ENCODE assay signal across 20 cellular contexts in the genomic region with DNA sequence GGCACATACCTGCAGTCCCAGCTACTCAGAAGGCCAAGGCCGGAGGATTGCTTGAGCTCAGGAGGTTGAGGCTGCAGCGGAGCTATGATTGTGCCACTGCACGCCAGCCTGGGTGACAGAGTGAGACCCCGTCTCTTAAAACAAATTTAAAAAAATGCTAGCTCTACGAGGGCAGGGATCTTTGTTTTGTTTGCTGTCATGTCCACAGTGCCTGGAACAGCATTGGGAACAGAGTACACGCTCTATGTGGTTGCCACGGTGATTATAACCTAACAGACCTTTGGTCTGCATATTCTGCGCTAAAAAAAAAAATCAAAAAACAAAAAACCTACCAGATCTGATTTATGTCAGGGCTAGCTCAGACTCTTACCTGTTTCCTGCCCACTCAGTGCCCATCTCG. TPM values are rescaled to one million over a fixed set of nuclear protein-coding genes. Genes with fewer than 3 reads are reported as not detected.
DNase-seq lines count a peak whose midpoint lies in the region; ATAC-seq, FAIRE-seq and TF ChIP-seq lines count a peak whose summit lies in the region.
"Had no signal": no experiment of that assay in that cellular context is flagged by ENCODE, and none has a peak within 500 bp of the region (broad histone marks: within the 10 kb centered on the region; RNA-seq: fewer than 3 reads in every experiment).

No MANE protein-coding gene starts in this region.

- H2BK5ac ChIP-seq in H1 (ENCODE audit: low read depth, low read length) = no peak overlapping the region

- no peak overlapping the region for H2BK15ac ChIP-seq in H1 (ENCODE audit: low read length)

- no peak overlapping the region for H4K91ac ChIP-seq in H1 (replicated peaks; ENCODE audit: insufficient read length, low read length)

- DNase-seq in CD4-positive, CD25-positive, alpha-beta regulatory T cell = no peak
- no peak for DNase-seq in CD4-positive, alpha-beta memory T cell
- DNase-seq in H1 (ENCODE audit: low read depth in 1 of 2, low spot score in 2 of 2) (no peak), neural crest cell (ENCODE audit: low read depth, low spot score) (no peak), NCI-H2029 (lab: John Stamatoyannopoulos, UW) (no peak), A172 (ENCODE audit: low spot score) (no peak), uterus (no peak)
- DNase-seq: AML-193, DMS153, DMS79, GDM1 had no signal

- TF ChIP-seq RAD21 in H1 (IDR thresholded peaks at IDR 0.05 in 1 of 2, conservative IDR thresholded peaks at IDR 0.05 in 1 of 2; ENCODE audit: low read depth in 2 of 2, low read length in 2 of 2) = no peak

- peaks cover 0 to 3% (median 0%) of the 10 kb centered on the region in 7 donors for H3K9me3 Mint-ChIP-seq in CD4-positive, CD25-positive, alpha-beta regulatory T cell
- peaks cover 0 to 2% (median 0%) of the 10 kb centered on the region in 8 donors for H3K9me3 Mint-ChIP-seq in CD4-positive, alpha-beta memory T cell
- H3K9me3 Mint-ChIP-seq in neural crest cell = no peaks in the 10 kb centered on the region
- H3K9me3 Mint-ChIP-seq: GM23338 had no signal

- ATAC-seq in CD4-positive, CD25-positive, alpha-beta regulatory T cell (ENCODE audit: low read depth in 2 of 2) = no peak
- no peak for ATAC-seq in GM18909 (IDR thresholded peaks at IDR 0.05; ENCODE audit: poor library complexity, unreplicated experiment)
- ATAC-seq: A549, GM23338, HCT116 had no signal

- peaks cover 0 to 2% of the 10 kb centered on the region in 2 experiments for H4K20me1 ChIP-seq in H1 (replicated peaks in 1 of 2; ENCODE audit: control insufficient read depth in 1 of 2, insufficient read depth in 2 of 2, low read length in 2 of 2)

- peaks cover under 1% of the 10 kb centered on the region for H3K36me3 ChIP-seq in CD4-positive, CD25-positive, alpha-beta regulatory T cell (ENCODE audit: control insufficient read depth, insufficient read depth, low read length)
- peaks cover under 1% of the 10 kb centered on the region for H3K36me3 ChIP-seq in CD4-positive, alpha-beta memory T cell (ENCODE audit: insufficient read depth, low read length)
- no peaks in the 10 kb centered on the region for H3K36me3 ChIP-seq in H1 (ENCODE audit: control insufficient read depth in 2 of 4, insufficient read depth in 4 of 4, low read length in 3 of 4)
- no peaks in the 10 kb centered on the region for H3K36me3 ChIP-seq in uterus

- POLR2A ChIA-PET in CD4-positive, alpha-beta memory T cell (lab: Charles Lee; ENCODE audit: partially characterized antibody) = interaction anchor here (0.6 kb wide), 1 partner anchor 321 kb away, joined by 3 read pairs; no protein-coding TSS in a partner anchor
- POLR2A ChIA-PET in H1 (lab: Charles Lee; ENCODE audit: partially characterized antibody) = interaction anchor here (0.7 kb wide), 1 partner anchor 30 kb away, joined by 3 read pairs; no protein-coding TSS in a partner anchor

- H4K8ac ChIP-seq in H1 (ENCODE audit: extremely low read depth, insufficient read depth, low read length) = no peak overlapping the region; the same call in 1 of the 2 replicates

- 70% methylated on average over 9 of the region's 9 CpGs; no CpG with 5 or more reads in 1 of the 2 experiments for WGBS in H1 (ENCODE audit: extremely low coverage in 1 of 2, insufficient coverage in 1 of 2, insufficient read length in 1 of 2, insufficient replicate concordance in 2 of 2, low coverage in 1 of 2, low lambda C conversion rate in 2 of 2, missing lambda C conversion rate in 1 of 2), 2 experiments

- H2AK5ac ChIP-seq in H1 (ENCODE audit: low read depth, low read length) = no peak overlapping the region

- TF ChIP-seq POLR2A in H1 (IDR thresholded peaks at IDR 0.05; ENCODE audit: control extremely low read depth in 1 of 2, low read depth in 2 of 2, low read length in 2 of 2) (no peak), uterus (IDR thresholded peaks at IDR 0.05) (no peak)

- peaks cover 13% of the 10 kb centered on the region; the same call in 1 of the 2 replicates for H3K23me2 ChIP-seq in H1 (ENCODE audit: low read depth, low read length)

- no peak overlapping the region for H3K4me2 ChIP-seq in H1 (ENCODE audit: insufficient read depth in 1 of 2, low read depth in 2 of 2, low read length in 2 of 2)
- H3K4me2 ChIP-seq: A549; BLaER1 treated with 17β-estradiol and CSF1 and Interleukin-3, amounts not matched to agents 10 nM and 100 nM; GM23338 had no signal

- no peak overlapping the region for H2BK12ac ChIP-seq in H1 (ENCODE audit: low read depth, low read length)

- no peaks in the 10 kb centered on the region for H3K79me1 ChIP-seq in H1 (ENCODE audit: low read depth, low read length)

- intact Hi-C loops in CD4-positive, alpha-beta memory T cell (cut with micrococcal nuclease) = no loop called here
- intact Hi-C loops in uterus (cut with DNase I; ENCODE audit: low total_unique reads) = no loop called here

- no peaks in the 10 kb centered on the region for H3K36me3 Mint-ChIP-seq in CD4-positive, CD25-positive, alpha-beta regulatory T cell
- peaks cover 0 to 10% of the 10 kb centered on the region in 2 donors for H3K36me3 Mint-ChIP-seq in CD4-positive, alpha-beta memory T cell
- no peaks in the 10 kb centered on the region for H3K36me3 Mint-ChIP-seq in neural crest cell (ENCODE audit: low read depth)

- H3K27ac Mint-ChIP-seq in CD4-positive, CD25-positive, alpha-beta regulatory T cell = peak overlapping the region in 2 of 3 donors; percentile 7 to 32
- H3K27ac Mint-ChIP-seq in CD4-positive, alpha-beta memory T cell = peak overlapping the region in 5 of 7 donors; percentile 5 to 86 (median 72)
- H3K27ac Mint-ChIP-seq in neural crest cell (ENCODE audit: unreplicated experiment) = no peak overlapping the region
- H3K27ac Mint-ChIP-seq: GM23338 had no signal

- no peak overlapping the region for H3K4ac ChIP-seq in H1 (replicated peaks; ENCODE audit: insufficient read length, low read depth, low read length)

- no peak overlapping the region for H3K27ac ChIP-seq in CD4-positive, CD25-positive, alpha-beta regulatory T cell (ENCODE audit: insufficient read depth, low read length, poor library complexity, severe bottlenecking)
- H3K27ac ChIP-seq in CD4-positive, alpha-beta memory T cell (ENCODE audit: low read depth, low read length) = no peak overlapping the region
- H3K27ac ChIP-seq in H1 (ENCODE audit: low read depth, low read length) (no peak overlapping the region), uterus (no peak overlapping the region)
- H3K27ac ChIP-seq: A549; BLaER1 treated with 17β-estradiol and CSF1 and Interleukin-3, amounts not matched to agents 10 nM and 100 nM; HL-60 had no signal

- TF ChIP-seq EP300 in H1 (IDR thresholded peaks at IDR 0.05; ENCODE audit: borderline replicate concordance in 1 of 2, low read depth in 2 of 2, low read length in 2 of 2) = no peak

- H3K23ac ChIP-seq in H1 (ENCODE audit: insufficient read length) = no peak overlapping the region

- no peak overlapping the region for H2AFZ ChIP-seq in H1 (ENCODE audit: low read length)
- H2AFZ ChIP-seq: GM23338 had no signal

- no peak overlapping the region for H3K9ac ChIP-seq in H1 (replicated peaks in 1 of 4; ENCODE audit: extremely low read depth in 1 of 4, low read depth in 3 of 4, low read length in 3 of 4)
- H3K9ac ChIP-seq: BLaER1 treated with 17β-estradiol and CSF1 and Interleukin-3, amounts not matched to agents 10 nM and 100 nM had no signal

- H3K56ac ChIP-seq in H1 (replicated peaks; ENCODE audit: insufficient read length, low read depth, low read length) = no peak overlapping the region

- H3K4me1 ChIP-seq in CD4-positive, CD25-positive, alpha-beta regulatory T cell (ENCODE audit: control insufficient read depth, insufficient read depth, low read length, poor library complexity, severe bottlenecking) = peaks cover 11% of the 10 kb centered on the region
- peaks cover 12% of the 10 kb centered on the region for H3K4me1 ChIP-seq in CD4-positive, alpha-beta memory T cell (ENCODE audit: insufficient read depth, low read length)
- H3K4me1 ChIP-seq in H1 (replicated peaks in 1 of 4; ENCODE audit: control insufficient read depth in 3 of 4, insufficient read depth in 4 of 4, low read length in 3 of 4) (peaks cover 0 to 4% (median 3%) of the 10 kb centered on the region in 4 experiments; a peak in 4 of 7 replicates), uterus (no peaks in the 10 kb centered on the region)

- H3K4me3 Mint-ChIP-seq in CD4-positive, CD25-positive, alpha-beta regulatory T cell = peak overlapping the region in 2 of 4 donors; percentile 58 to 88
- H3K4me3 Mint-ChIP-seq in CD4-positive, alpha-beta memory T cell = peak overlapping the region in 2 of 8 donors; percentile 6 to 46
- H3K4me3 Mint-ChIP-seq in neural crest cell = peak overlapping the region; percentile 3
- H3K4me3 Mint-ChIP-seq: GM23338 had no signal

- FAIRE-seq in H1 (lab: Jason Lieb, UNC) = no peak
- FAIRE-seq: A549, GM12892, GM18507 had no signal

- no peaks in the 10 kb centered on the region for H3K27me3 Mint-ChIP-seq in CD4-positive, CD25-positive, alpha-beta regulatory T cell
- no peaks in the 10 kb centered on the region for H3K27me3 Mint-ChIP-seq in CD4-positive, alpha-beta memory T cell
- H3K27me3 Mint-ChIP-seq in neural crest cell (ENCODE audit: low read depth) = peaks cover 68% of the 10 kb centered on the region

- CTCF ChIA-PET in CD4-positive, alpha-beta memory T cell (lab: Charles Lee; ENCODE audit: partially characterized antibody) = interaction anchor here (0.8 to 1.4 kb wide), 3 partner anchors 14 to 30 kb away, joined by 3 to 6 read pairs (median 3); no protein-coding TSS in a partner anchor
- CTCF ChIA-PET in H1 (lab: Charles Lee; ENCODE audit: partially characterized antibody) = interaction anchor here (0.6 to 2.6 kb wide), 5 partner anchors 11 to 333 kb away, joined by 3 to 14 read pairs (median 3); no protein-coding TSS in a partner anchor

- H3K4me1 Mint-ChIP-seq in CD4-positive, CD25-positive, alpha-beta regulatory T cell = peaks cover 0 to 13% (median 8%) of the 10 kb centered on the region in 4 donors
- peaks cover 5 to 17% (median 11%) of the 10 kb centered on the region in 4 donors for H3K4me1 Mint-ChIP-seq in CD4-positive, alpha-beta memory T cell
- no peaks in the 10 kb centered on the region for H3K4me1 Mint-ChIP-seq in neural crest cell
- H3K4me1 Mint-ChIP-seq: GM23338 had no signal

- H3K27me3 ChIP-seq in CD4-positive, CD25-positive, alpha-beta regulatory T cell (ENCODE audit: control insufficient read depth, insufficient read depth, low read length) = no peaks in the 10 kb centered on the region
- H3K27me3 ChIP-seq in CD4-positive, alpha-beta memory T cell (ENCODE audit: insufficient read depth, low read length) = no peaks in the 10 kb centered on the region
- H3K27me3 ChIP-seq in H1 (replicated peaks in 1 of 4; ENCODE audit: control insufficient read depth in 3 of 4, extremely low read depth in 1 of 4, insufficient read depth in 3 of 4, low read length in 3 of 4) (peaks cover 0 to 2% (median 0%) of the 10 kb centered on the region in 4 experiments; a peak in 1 of 7 replicates), uterus (no peaks in the 10 kb centered on the region)
- H3K27me3 ChIP-seq: BLaER1 treated with 17β-estradiol and CSF1 and Interleukin-3, amounts not matched to agents 10 nM and 100 nM had no signal

- H3K18ac ChIP-seq in H1 (ENCODE audit: extremely low read depth, low read length) = no peak overlapping the region

- no peak overlapping the region for H3K14ac ChIP-seq in H1 (ENCODE audit: insufficient read length)

- H4K5ac ChIP-seq in H1 (ENCODE audit: insufficient read length, low read depth, low read length) = no peak overlapping the region

- H3K4me3 ChIP-seq in CD4-positive, CD25-positive, alpha-beta regulatory T cell (ENCODE audit: low read depth, low read length) = no peak overlapping the region
- no peak overlapping the region for H3K4me3 ChIP-seq in CD4-positive, alpha-beta memory T cell (ENCODE audit: low read length in 2 of 2)
- no peak overlapping the region for H3K4me3 ChIP-seq in H1 (ENCODE audit: extremely low read depth in 1 of 4, insufficient read depth in 2 of 4, low read depth in 3 of 4, low read length in 4 of 4)
- no peak overlapping the region for H3K4me3 ChIP-seq in uterus
- H3K4me3 ChIP-seq: A549; BLaER1 treated with 17β-estradiol and CSF1 and Interleukin-3, amounts not matched to agents 10 nM and 100 nM; GM23338 had no signal

- no peaks in the 10 kb centered on the region for H3K79me2 ChIP-seq in H1 (ENCODE audit: control insufficient read depth in 1 of 2, insufficient read depth in 2 of 2, low read length in 2 of 2)

- H3K9me3 ChIP-seq in CD4-positive, CD25-positive, alpha-beta regulatory T cell (ENCODE audit: control insufficient read depth in 2 of 2, low read length in 2 of 2) = no peaks in the 10 kb centered on the region
- no peaks in the 10 kb centered on the region for H3K9me3 ChIP-seq in CD4-positive, alpha-beta memory T cell (ENCODE audit: control insufficient read depth in 1 of 2, low read length in 2 of 2)
- H3K9me3 ChIP-seq in H1 (ENCODE audit: insufficient read depth in 2 of 2, low read depth in 1 of 2, low read length in 1 of 2) (no peaks in the 10 kb centered on the region), uterus (no peaks in the 10 kb centered on the region)
- H3K9me3 ChIP-seq: A549; BLaER1 treated with 17β-estradiol and CSF1 and Interleukin-3, amounts not matched to agents 10 nM and 100 nM had no signal

- H2BK20ac ChIP-seq in H1 (ENCODE audit: low read length) = no peak overlapping the region

- TF ChIP-seq CTCF in H1 (IDR thresholded peaks at IDR 0.05; ENCODE audit: control extremely low read depth in 1 of 3, insufficient read depth in 1 of 3, low read depth in 1 of 3, low read length in 3 of 3) (no peak), neural crest cell (conservative IDR thresholded peaks at IDR 0.05) (no peak), uterus (IDR thresholded peaks at IDR 0.05) (no peak)

- H2BK120ac ChIP-seq in H1 (replicated peaks; ENCODE audit: low read depth, low read length) = no peak overlapping the region

RNA-seq across cellular contexts. Expression of gene SHFL, which starts 2.2 kb away (rescaled TPM):
- total RNA-seq in CD4-positive, CD25-positive, alpha-beta regulatory T cell = 93.2 TPM
- 10 to 100 TPM; 28.0 to 29.4 (median 28.6) TPM for polyA plus RNA-seq in CD4-positive, CD25-positive, alpha-beta regulatory T cell
- 100 to 1,000 TPM; 112 TPM for total RNA-seq in CD4-positive, alpha-beta memory T cell
- polyA plus RNA-seq in CD4-positive, alpha-beta memory T cell = 10 to 100 TPM; 25.7 to 58.2 TPM
- total RNA-seq in H1 (2021; fragmentation: NEBNext Ultra II Directional; extraction: Animal tissue kit (Norgen Biotek cat#: 25700)) = 24.5 and 25.3 TPM in 2 replicates
- polyA plus RNA-seq in H1 (2011; rRNA removed) = 37.1 and 47.0 TPM in 2 replicates
- 44.9 TPM for polyA plus RNA-seq in H1 (2011; cell fraction: cytosol; rRNA removed)
- polyA plus RNA-seq in H1 (2011; cell fraction: nucleus; rRNA removed) = 111 TPM
- 23.9 to 30.6 TPM (median 28.3 TPM) in 4 replicates for polyA plus RNA-seq in H1 (2012, experiment 1 of 2)
- 22.6 TPM for polyA plus RNA-seq in H1 (2012, experiment 2 of 2)
- 25.2 TPM for polyA plus RNA-seq in H1 (2013, experiment 1 of 2)
- polyA plus RNA-seq in H1 (2013, experiment 2 of 2) = 24.6 TPM
- 14.0 and 20.2 TPM in 2 replicates for polyA minus RNA-seq in H1 (2011; rRNA and poly(A)+ RNA removed)
- 17.1 TPM for polyA minus RNA-seq in H1 (2011; cell fraction: cytosol; rRNA and poly(A)+ RNA removed)
- polyA minus RNA-seq in H1 (2011; cell fraction: nucleus; rRNA and poly(A)+ RNA removed) = 22.7 TPM
- total RNA-seq in neural crest cell (0.89 and 0.93 TPM in 2 replicates), uterus (10 to 100 TPM; 23.2 to 79.2 (median 44.8) TPM)
- 16.5 and 20.4 TPM in 2 replicates for total RNA-seq in A172 (2014; rRNA removed; shearing (Covaris generic))

RNA-seq across cellular contexts. Expression of gene ANGPTL6, which starts 18.6 kb away (rescaled TPM):
- total RNA-seq in CD4-positive, CD25-positive, alpha-beta regulatory T cell = 0.30 TPM
- under 1 TPM; 0.18 to 0.53 (median 0.22) TPM for polyA plus RNA-seq in CD4-positive, CD25-positive, alpha-beta regulatory T cell
- total RNA-seq in CD4-positive, alpha-beta memory T cell = under 1 TPM; 0.52 to 0.83 TPM
- polyA plus RNA-seq in CD4-positive, alpha-beta memory T cell = under 1 TPM; 0.19 to 0.29 TPM
- not detected in 2 replicates for total RNA-seq in H1 (2021; fragmentation: NEBNext Ultra II Directional; extraction: Animal tissue kit (Norgen Biotek cat#: 25700))
- polyA plus RNA-seq in H1 (2011; rRNA removed) = 0.20 and 0.38 TPM in 2 replicates
- polyA plus RNA-seq in H1 (2011; cell fraction: cytosol; rRNA removed) = 0.14 TPM
- polyA plus RNA-seq in H1 (2011; cell fraction: nucleus; rRNA removed) = 0.27 TPM
- polyA plus RNA-seq in H1 (2012, experiment 1 of 2) = 0.13 TPM in 1 of 4 replicates, not detected in the others
- polyA plus RNA-seq in H1 (2012, experiment 2 of 2) = not detected
- 0.18 TPM for polyA plus RNA-seq in H1 (2013, experiment 1 of 2)
- polyA plus RNA-seq in H1 (2013, experiment 2 of 2) = 0.11 TPM
- 0.32 TPM in 1 of 2 replicates, not detected in the other for polyA minus RNA-seq in H1 (2011; rRNA and poly(A)+ RNA removed)
- polyA minus RNA-seq in H1 (2011; cell fraction: cytosol; rRNA and poly(A)+ RNA removed) = not detected
- polyA minus RNA-seq in H1 (2011; cell fraction: nucleus; rRNA and poly(A)+ RNA removed) = not detected
- total RNA-seq in neural crest cell (not detected in 2 replicates), uterus (1 to 10 TPM in 1 of 4 donors, not detected in 3; 5.5 TPM)
- 0.47 and 0.86 TPM in 2 replicates for total RNA-seq in A172 (2014; rRNA removed; shearing (Covaris generic))
- total RNA-seq: GM23338, H7 had no signal
- polyA plus RNA-seq: GM23338 had no signal

RNA-seq across cellular contexts. Expression of gene PPAN, which starts 22.3 kb away (rescaled TPM):
- total RNA-seq in CD4-positive, CD25-positive, alpha-beta regulatory T cell = 62.2 TPM
- 10 to 100 TPM; 14.1 to 29.2 (median 21.7) TPM for polyA plus RNA-seq in CD4-positive, CD25-positive, alpha-beta regulatory T cell
- total RNA-seq in CD4-positive, alpha-beta memory T cell = 100 to 1,000 TPM in 1 of 2 experiments, 10 to 100 TPM in 1; 92.5 to 102 TPM
- 10 to 100 TPM; 14.5 to 51.1 TPM for polyA plus RNA-seq in CD4-positive, alpha-beta memory T cell
- 72.6 and 74.4 TPM in 2 replicates for total RNA-seq in H1 (2021; fragmentation: NEBNext Ultra II Directional; extraction: Animal tissue kit (Norgen Biotek cat#: 25700))
- 48.8 and 74.7 TPM in 2 replicates for polyA plus RNA-seq in H1 (2011; rRNA removed)
- polyA plus RNA-seq in H1 (2011; cell fraction: cytosol; rRNA removed) = 72.1 TPM
- 93.6 TPM for polyA plus RNA-seq in H1 (2011; cell fraction: nucleus; rRNA removed)
- 38.2 to 69.3 TPM (median 62.8 TPM) in 4 replicates for polyA plus RNA-seq in H1 (2012, experiment 1 of 2)
- 41.6 TPM for polyA plus RNA-seq in H1 (2012, experiment 2 of 2)
- polyA plus RNA-seq in H1 (2013, experiment 1 of 2) = 41.1 TPM
- 37.0 TPM for polyA plus RNA-seq in H1 (2013, experiment 2 of 2)
- 54.9 and 96.9 TPM in 2 replicates for polyA minus RNA-seq in H1 (2011; rRNA and poly(A)+ RNA removed)
- polyA minus RNA-seq in H1 (2011; cell fraction: cytosol; rRNA and poly(A)+ RNA removed) = 52.8 TPM
- polyA minus RNA-seq in H1 (2011; cell fraction: nucleus; rRNA and poly(A)+ RNA removed) = 45.3 TPM
- total RNA-seq in neural crest cell (77.8 and 84.5 TPM in 2 replicates), uterus (10 to 100 TPM in 3 of 4 donors, 1 to 10 TPM in 1; 5.6 to 54.8 (median 26.1) TPM)
- total RNA-seq in A172 (2014; rRNA removed; shearing (Covaris generic)) = 27.6 and 34.6 TPM in 2 replicates

RNA-seq across cellular contexts. Expression of gene P2RY11, which starts 27.6 kb away (rescaled TPM):
- total RNA-seq in CD4-positive, CD25-positive, alpha-beta regulatory T cell = 23.0 TPM
- 1 to 10 TPM in 3 of 4 donors, under 1 TPM in 1; 0.64 to 2.2 (median 1.6) TPM for polyA plus RNA-seq in CD4-positive, CD25-positive, alpha-beta regulatory T cell
- total RNA-seq in CD4-positive, alpha-beta memory T cell = 10 to 100 TPM; 42.6 to 49.7 TPM
- 1 to 10 TPM in 1 of 2 donors, under 1 TPM in 1; 0.24 to 4.7 TPM for polyA plus RNA-seq in CD4-positive, alpha-beta memory T cell
- total RNA-seq in H1 (2021; fragmentation: NEBNext Ultra II Directional; extraction: Animal tissue kit (Norgen Biotek cat#: 25700)) = 17.8 and 18.0 TPM in 2 replicates
- polyA plus RNA-seq in H1 (2011; rRNA removed) = 9.2 and 16.2 TPM in 2 replicates
- polyA plus RNA-seq in H1 (2011; cell fraction: cytosol; rRNA removed) = 12.6 TPM
- polyA plus RNA-seq in H1 (2011; cell fraction: nucleus; rRNA removed) = 21.5 TPM
- polyA plus RNA-seq in H1 (2012, experiment 1 of 2) = 11.8 to 21.7 TPM (median 15.7 TPM) in 4 replicates
- 3.7 TPM for polyA plus RNA-seq in H1 (2012, experiment 2 of 2)
- 8.5 TPM for polyA plus RNA-seq in H1 (2013, experiment 1 of 2)
- polyA plus RNA-seq in H1 (2013, experiment 2 of 2) = 6.9 TPM
- polyA minus RNA-seq in H1 (2011; rRNA and poly(A)+ RNA removed) = 5.6 and 6.6 TPM in 2 replicates
- polyA minus RNA-seq in H1 (2011; cell fraction: cytosol; rRNA and poly(A)+ RNA removed) = 9.8 TPM
- 11.3 TPM for polyA minus RNA-seq in H1 (2011; cell fraction: nucleus; rRNA and poly(A)+ RNA removed)
- total RNA-seq in neural crest cell = 25.9 and 26.9 TPM in 2 replicates
- 1.5 and 2.9 TPM in 2 replicates for total RNA-seq in A172 (2014; rRNA removed; shearing (Covaris generic))
- 10 to 100 TPM in 1 of 4 donors, 1 to 10 TPM in 2, under 1 TPM in 1; 0.51 to 19.1 (median 4.4) TPM for total RNA-seq in uterus

RNA-seq across cellular contexts. Expression of gene EIF3G, which starts 35.8 kb away (rescaled TPM):
- 328 TPM for total RNA-seq in CD4-positive, CD25-positive, alpha-beta regulatory T cell
- polyA plus RNA-seq in CD4-positive, CD25-positive, alpha-beta regulatory T cell = 100 to 1,000 TPM; 243 to 257 (median 253) TPM
- 100 to 1,000 TPM; 306 to 315 TPM for total RNA-seq in CD4-positive, alpha-beta memory T cell
- 100 to 1,000 TPM; 226 to 239 TPM for polyA plus RNA-seq in CD4-positive, alpha-beta memory T cell
- total RNA-seq in H1 (2021; fragmentation: NEBNext Ultra II Directional; extraction: Animal tissue kit (Norgen Biotek cat#: 25700)) = 281 and 284 TPM in 2 replicates
- polyA plus RNA-seq in H1 (2011; rRNA removed) = 238 and 426 TPM in 2 replicates
- polyA plus RNA-seq in H1 (2011; cell fraction: cytosol; rRNA removed) = 329 TPM
- 840 TPM for polyA plus RNA-seq in H1 (2011; cell fraction: nucleus; rRNA removed)
- 178 to 323 TPM (median 308 TPM) in 4 replicates for polyA plus RNA-seq in H1 (2012, experiment 1 of 2)
- 313 TPM for polyA plus RNA-seq in H1 (2012, experiment 2 of 2)
- 193 TPM for polyA plus RNA-seq in H1 (2013, experiment 1 of 2)
- 175 TPM for polyA plus RNA-seq in H1 (2013, experiment 2 of 2)
- polyA minus RNA-seq in H1 (2011; rRNA and poly(A)+ RNA removed) = 49.5 and 65.1 TPM in 2 replicates
- polyA minus RNA-seq in H1 (2011; cell fraction: cytosol; rRNA and poly(A)+ RNA removed) = 92.7 TPM
- polyA minus RNA-seq in H1 (2011; cell fraction: nucleus; rRNA and poly(A)+ RNA removed) = 110 TPM
- total RNA-seq in neural crest cell (210 and 224 TPM in 2 replicates), uterus (100 to 1,000 TPM; 162 to 460 (median 226) TPM)
- 305 and 379 TPM in 2 replicates for total RNA-seq in A172 (2014; rRNA removed; shearing (Covaris generic))
